ENCODE assay signal across 1 cellular context in genomic region chr4:15001825-15002658, GRCh38.
TF ChIP-seq lines count a peak whose summit lies in the region.

CPEB2 (plus strand) TSS chr4:15002481; CDS start chr4:15002674, 193 bp downstream.

TF ChIP-seq in SK-N-SH treated with all-trans-retinoic acid at 6 μM for 48 hours, 23 proteins besides CTCF, POLR2A, EP300 and RAD21 (continued from another document):
- TF ChIP-seq PPARA (CRISPR knock-in tag; IDR thresholded peaks at IDR 0.05; ENCODE audit: borderline replicate concordance) (no peak), ZNF565 (CRISPR knock-in tag; conservative IDR thresholded peaks at IDR 0.05; ENCODE audit: low read depth) (0 out of 2 replicates have a peak, but pooled peaks have one; percentile 39), ISL1 (CRISPR knock-in tag; IDR thresholded peaks at IDR 0.05) (0 out of 2 replicates have a peak, but pooled peaks have one; percentile 17), ARNTL (CRISPR knock-in tag; IDR thresholded peaks at IDR 0.05; ENCODE audit: borderline replicate concordance, low read depth) (no peak)
- TF ChIP-seq, protein P1, sequence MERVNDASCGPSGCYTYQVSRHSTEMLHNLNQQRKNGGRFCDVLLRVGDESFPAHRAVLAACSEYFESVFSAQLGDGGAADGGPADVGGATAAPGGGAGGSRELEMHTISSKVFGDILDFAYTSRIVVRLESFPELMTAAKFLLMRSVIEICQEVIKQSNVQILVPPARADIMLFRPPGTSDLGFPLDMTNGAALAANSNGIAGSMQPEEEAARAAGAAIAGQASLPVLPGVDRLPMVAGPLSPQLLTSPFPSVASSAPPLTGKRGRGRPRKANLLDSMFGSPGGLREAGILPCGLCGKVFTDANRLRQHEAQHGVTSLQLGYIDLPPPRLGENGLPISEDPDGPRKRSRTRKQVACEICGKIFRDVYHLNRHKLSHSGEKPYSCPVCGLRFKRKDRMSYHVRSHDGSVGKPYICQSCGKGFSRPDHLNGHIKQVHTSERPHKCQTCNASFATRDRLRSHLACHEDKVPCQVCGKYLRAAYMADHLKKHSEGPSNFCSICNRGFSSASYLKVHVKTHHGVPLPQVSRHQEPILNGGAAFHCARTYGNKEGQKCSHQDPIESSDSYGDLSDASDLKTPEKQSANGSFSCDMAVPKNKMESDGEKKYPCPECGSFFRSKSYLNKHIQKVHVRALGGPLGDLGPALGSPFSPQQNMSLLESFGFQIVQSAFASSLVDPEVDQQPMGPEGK (CRISPR knock-in tag; IDR thresholded peaks at IDR 0.05; ENCODE audit: borderline replicate concordance), result no peak
TF ChIP-seq in SK-N-SH treated with all-trans-retinoic acid at 6 μM for 48 hours: peak in this region for 8.
